In the genomic region with DNA sequence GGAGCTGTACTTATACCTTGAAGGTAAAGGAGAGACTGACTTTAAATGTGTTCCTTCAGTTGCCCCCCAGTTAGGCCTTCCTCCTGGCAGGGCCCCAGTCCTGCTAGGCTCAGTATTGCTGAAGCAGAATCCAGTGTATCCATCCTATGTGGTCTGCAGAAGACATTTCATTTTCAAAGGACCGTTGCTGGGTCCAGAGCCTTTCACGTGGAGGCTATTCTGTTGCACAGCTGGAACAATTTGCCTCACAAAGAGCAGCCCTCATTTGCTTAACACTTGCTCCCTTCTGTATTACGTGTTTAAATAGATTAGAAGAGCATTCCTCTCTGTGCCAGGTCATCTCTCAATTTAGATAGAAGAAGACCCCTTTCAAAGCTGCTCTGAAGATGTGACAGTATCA, we compare ENCODE assay signal across 18 cellular contexts.
DNase-seq lines count a peak whose midpoint lies in the region; FAIRE-seq and TF ChIP-seq lines count a peak whose summit lies in the region.
"Had no signal": no experiment of that assay in that cellular context is flagged by ENCODE, and none has a peak within 500 bp of the region (broad histone marks: within the 10 kb centered on the region; RNA-seq: fewer than 3 reads in every experiment).

No MANE protein-coding gene starts in this region.

- TF ChIP-seq CTCF in D721Med (IDR thresholded peaks at IDR 0.05; ENCODE audit: insufficient read depth, missing control alignments) = no peak
- no peak for TF ChIP-seq CTCF in hepatocyte (IDR thresholded peaks at IDR 0.05; ENCODE audit: poor library complexity)

- no peaks in the 10 kb centered on the region for H3K9me3 ChIP-seq in hepatocyte (ENCODE audit: low read depth)
- H3K9me3 ChIP-seq: BLaER1, SJSA1 had no signal

- H3K4me3 ChIP-seq in hepatocyte = no peak overlapping the region
- H3K4me3 ChIP-seq: BLaER1, SJSA1 had no signal

- no peaks in the 10 kb centered on the region for H4K20me1 ChIP-seq in hepatocyte (ENCODE audit: insufficient read depth, poor library complexity, severe bottlenecking)
- H4K20me1 ChIP-seq: BLaER1 had no signal

- H3K4me2 ChIP-seq in hepatocyte = no peak overlapping the region
- H3K4me2 ChIP-seq: BLaER1 had no signal

- no peaks in the 10 kb centered on the region for H3K9me2 ChIP-seq in hepatocyte (replicated peaks; ENCODE audit: insufficient read depth)

- WGBS in hepatocyte (ENCODE audit: low lambda C conversion rate, missing lambda C conversion rate) = 59% methylated on average over 3 of the region's 3 CpGs

- peaks cover 5% of the 10 kb centered on the region for H3K4me1 ChIP-seq in hepatocyte (ENCODE audit: insufficient read depth)
- H3K4me1 ChIP-seq: BLaER1, SJSA1 had no signal

- H3K36me3 ChIP-seq in hepatocyte (replicated peaks; ENCODE audit: insufficient read depth, low read depth) = no peaks in the 10 kb centered on the region
- H3K36me3 ChIP-seq: BLaER1, SJSA1 had no signal

- H3K79me2 ChIP-seq in hepatocyte = no peaks in the 10 kb centered on the region

- peak; percentile 27 for DNase-seq in NCI-H748 (lab: John Stamatoyannopoulos, UW; ENCODE audit: unreplicated experiment)
- DNase-seq in NCI-H748 treated with DMSO at 0.1 percent for 48 hours (lab: John Stamatoyannopoulos, UW) = no peak
- DNase-seq in ecto neural progenitor cell (ENCODE audit: low spot score) = peak; percentile 52
- peak; percentile 59 for DNase-seq in iPS-NIHi7 (ENCODE audit: extremely low spot score)
- no peak for DNase-seq in DMS114 treated with DMSO at 0.1 percent for 48 hours (lab: John Stamatoyannopoulos, UW; ENCODE audit: unreplicated experiment)
- no peak for DNase-seq in D721Med (ENCODE audit: insufficient read length, low spot score)
- DNase-seq in GM19238 (ENCODE audit: insufficient read length, low spot score) = no peak
- DNase-seq in hepatocyte (ENCODE audit: low spot score) = no peak
- DNase-seq: MM.1S, NCI-H1105, NCI-H187 treated with DMSO at 0.1 percent for 48 hours, NCI-H2171, SW 1271 had no signal

- H3K27ac ChIP-seq in hepatocyte = no peak overlapping the region
- H3K27ac ChIP-seq: 22Rv1, BLaER1, HL-60, SJSA1 had no signal

- no peak overlapping the region for H2AFZ ChIP-seq in hepatocyte

- H3K27me3 ChIP-seq in hepatocyte = no peaks in the 10 kb centered on the region
- H3K27me3 ChIP-seq: BLaER1, SJSA1 had no signal

- no peak for FAIRE-seq in D721Med (lab: Jason Lieb, UNC)
- FAIRE-seq: HepG2 had no signal

Comparison
In these comparisons a context has a peak if more than half of its experiments do, and no peak if none do; other contexts are left out.
1. DNase-seq: peak in NCI-H748 (single experiment), ecto neural progenitor cell (single experiment) and iPS-NIHi7 (single experiment); none in NCI-H748 treated with DMSO at 0.1 percent for 48 hours (single experiment), DMS114 treated with DMSO at 0.1 percent for 48 hours (single experiment), D721Med (single experiment), GM19238 (single experiment) and hepatocyte (single experiment).